In genomic region chr18:62288669-62289016, GRCh38 we compare ENCODE assay signal across 11 cellular contexts. TPM values are rescaled to one million over a fixed set of nuclear protein-coding genes. Genes with fewer than 3 reads are reported as not detected.
DNase-seq lines count a peak whose midpoint lies in the region; ATAC-seq and TF ChIP-seq lines count a peak whose summit lies in the region.
"Had no signal": no experiment of that assay in that cellular context is flagged by ENCODE, and none has a peak within 500 bp of the region (broad histone marks: within the 10 kb centered on the region; RNA-seq: fewer than 3 reads in every experiment).

No MANE protein-coding gene starts in this region.

- peak; percentile 34 for ATAC-seq in GM19468 (IDR thresholded peaks at IDR 0.05; ENCODE audit: extremely low read depth, unreplicated experiment)
- peak; percentile 61 for ATAC-seq in HG03103 (IDR thresholded peaks at IDR 0.05; ENCODE audit: low read depth, unreplicated experiment)
- ATAC-seq in PC-3: no peak
- ATAC-seq in Right ventricle myocardium superior (ENCODE audit: poor library complexity): no peak

- H3K9ac ChIP-seq in PC-3 (ENCODE audit: low read length): no peak overlapping the region

- no peaks in the 10 kb centered on the region for H3K9me3 ChIP-seq in PC-3 (ENCODE audit: low read length)

- H3K27me3 ChIP-seq in PC-3 (ENCODE audit: low read length): no peaks in the 10 kb centered on the region

- CTCF ChIA-PET in PC-3 (lab: Charles Lee): no interaction called here

- peaks cover 26% of the 10 kb centered on the region for H3K4me1 ChIP-seq in PC-3 (ENCODE audit: insufficient read depth, low read length)

- POLR2A ChIA-PET in PC-3 (lab: Charles Lee; ENCODE audit: unreplicated experiment): no interaction called here

- intact Hi-C loops in PC-3 (cut with micrococcal nuclease) (loop anchor here (2.0 kb wide), 2 partner anchors 38 to 40 kb away; no protein-coding TSS in a partner anchor), Right ventricle myocardium superior (cut with DNase I) (no loop called here)

- H4K20me1 ChIP-seq in PC-3 (ENCODE audit: low read length): no peaks in the 10 kb centered on the region

- H3K79me2 ChIP-seq in PC-3 (ENCODE audit: low read length): no peaks in the 10 kb centered on the region

- no peak overlapping the region for H3K4me3 ChIP-seq in PC-3 (ENCODE audit: low read length)

- H3K9me2 ChIP-seq in PC-3 (replicated peaks; ENCODE audit: low read length): no peaks in the 10 kb centered on the region

- no TSS peak for BruUV-seq in PC-3 (replicated peaks; lab: Mats Ljungman, UMichigan)

- DNase-seq in PC-3 (no peak), NCI-H526 treated with DMSO at 0.1 percent for 48 hours (lab: John Stamatoyannopoulos, UW) (no peak), Right ventricle myocardium superior (no peak), cerebellar nuclear complex (lab: John Stamatoyannopoulos, UW) (no peak), NCI-H1105 treated with DMSO at 0.1 percent for 48 hours (lab: John Stamatoyannopoulos, UW) (no peak)
- DNase-seq: 8988T; activated CD4-positive, alpha-beta T cell treated with anti-CD3 and anti-CD28 coated beads for 4 hours; activated naive CD8-positive, alpha-beta T cell treated with anti-CD3 and anti-CD28 coated beads, Interleukin-2, amount 10 ng/mL, durations not matched to agents 7 days and 5 days had no signal

- H3F3A ChIP-seq in PC-3 (ENCODE audit: low read length, unreplicated experiment): no peaks in the 10 kb centered on the region

- TF ChIP-seq CTCF in 22Rv1 (IDR thresholded peaks at IDR 0.05): no peak
- TF ChIP-seq CTCF in PC-3 (conservative IDR thresholded peaks at IDR 0.05; ENCODE audit: low read depth, low read length): no peak

- H3K36me3 ChIP-seq in PC-3 (ENCODE audit: low read depth, low read length): peaks cover 8% of the 10 kb centered on the region

- H3K27ac ChIP-seq in 22Rv1 (peak overlapping the region; percentile 53), PC-3 (ENCODE audit: low read length) (peak overlapping the region; percentile 28)

- peak overlapping the region; percentile 43 for H3K4me2 ChIP-seq in PC-3 (ENCODE audit: low read length)

- H2AFZ ChIP-seq in PC-3 (ENCODE audit: low read length): no peak overlapping the region

RNA-seq across cellular contexts. Expression of gene TNFRSF11A, which starts 36.5 kb away (rescaled TPM):
- total RNA-seq in PC-3 (2014; rRNA removed) (25.9 and 26.5 TPM in 2 replicates), Right ventricle myocardium superior (0.94 TPM)

Comparison
In these comparisons a context has a peak if more than half of its experiments do, and no peak if none do; other contexts are left out.
1. ATAC-seq: peak in GM19468 (single experiment) and HG03103 (single experiment); none in PC-3 (single experiment) and Right ventricle myocardium superior (single experiment).
2. RNA of gene TNFRSF11A, which starts 36.5 kb away (total RNA-seq): 25.9 to 26.5 TPM in PC-3; 0.94 TPM in Right ventricle myocardium superior (single experiment); every median in the first group is over 10 times any median in the second.